ENCODE assay signal across 23 cellular contexts in the genomic region with DNA sequence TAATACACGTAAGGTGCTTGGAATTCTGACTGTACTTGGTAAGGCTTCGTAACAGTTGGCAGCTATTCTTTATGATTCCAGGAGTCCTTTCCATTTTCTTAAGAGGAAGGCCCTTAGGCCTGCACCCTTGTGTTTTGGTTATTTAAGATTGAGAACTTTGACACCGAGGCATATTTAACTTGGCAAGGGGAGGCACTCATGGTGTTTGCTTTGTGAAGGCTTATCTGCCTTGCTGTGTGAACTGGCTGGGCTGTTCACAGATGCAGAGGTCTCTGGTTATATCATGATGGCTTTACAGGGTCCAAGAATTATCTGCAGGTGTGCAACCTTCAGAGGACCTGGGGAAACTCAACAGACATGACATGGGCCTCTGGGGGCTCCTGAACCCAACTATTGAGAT. TPM values are rescaled to one million over a fixed set of nuclear protein-coding genes. Genes with fewer than 3 reads are reported as not detected.
DNase-seq lines count a peak whose midpoint lies in the region; ATAC-seq, FAIRE-seq and TF ChIP-seq lines count a peak whose summit lies in the region.
"Had no signal": no experiment of that assay in that cellular context is flagged by ENCODE, and none has a peak within 500 bp of the region (broad histone marks: within the 10 kb centered on the region; RNA-seq: fewer than 3 reads in every experiment).

No MANE protein-coding gene starts in this region.

- ATAC-seq in HepG2 (no peak), upper lobe of right lung (peak; percentile 89), T-cell (replicated peaks in 1 of 4) (no peak)

- peaks cover 0 to 3% of the 10 kb centered on the region in 2 donors for H3K27me3 Mint-ChIP-seq in T-cell
- H3K27me3 Mint-ChIP-seq in H9 (ENCODE audit: low read depth) = no peaks in the 10 kb centered on the region; the same call in none of the 2 replicates

- H3T11ph ChIP-seq in H9 (ENCODE audit: low read length) = no peak overlapping the region

- H2BK20ac ChIP-seq in H9 (ENCODE audit: low read depth, low read length, poor library complexity, severe bottlenecking) = no peak overlapping the region

- no peak overlapping the region for H3K4me2 ChIP-seq in HepG2 (ENCODE audit: low read depth, low read length)
- no peak overlapping the region for H3K4me2 ChIP-seq in smooth muscle cell
- no peak overlapping the region for H3K4me2 ChIP-seq in H9 (ENCODE audit: insufficient read depth, insufficient read length, low read length)
- H3K4me2 ChIP-seq: BLaER1 had no signal

- no peaks in the 10 kb centered on the region for H3F3A ChIP-seq in smooth muscle cell (ENCODE audit: low read depth)

- no peak overlapping the region for H2BK5ac ChIP-seq in H9 (ENCODE audit: insufficient read length, low read length)

- in situ Hi-C loops in HepG2 (cut with HindIII; ENCODE audit: extremely low pct_ligation_motif_present, low pct_unique_long_range_greater_than_20kb) = no loop called here

- H3K4me1 ChIP-seq in HepG2 (ENCODE audit: insufficient read depth, low read length) (no peaks in the 10 kb centered on the region), mucosa of rectum (ENCODE audit: control insufficient read depth in 2 of 2, insufficient read depth in 2 of 2, low read length in 2 of 2) (peaks cover 10 to 21% of the 10 kb centered on the region in 2 donors), upper lobe of right lung (no peaks in the 10 kb centered on the region), smooth muscle cell (ENCODE audit: low read depth) (no peaks in the 10 kb centered on the region), H9 (ENCODE audit: insufficient read depth, low read length) (no peaks in the 10 kb centered on the region)
- H3K4me1 ChIP-seq: BLaER1 had no signal

- no peak for TF ChIP-seq POLR2A in HepG2 (IDR thresholded peaks at IDR 0.05; ENCODE audit: insufficient read depth in 1 of 2, low read depth in 2 of 2, low read length in 2 of 2)

- H3K4me3 ChIP-seq in HepG2 (replicated peaks in 1 of 3; ENCODE audit: insufficient read depth in 1 of 3, low read depth in 2 of 3, low read length in 3 of 3) = no peak overlapping the region
- no peak overlapping the region for H3K4me3 ChIP-seq in mucosa of rectum (ENCODE audit: low read length in 2 of 2)
- H3K4me3 ChIP-seq in upper lobe of right lung = no peak overlapping the region
- H3K4me3 ChIP-seq in smooth muscle cell = no peak overlapping the region
- H3K4me3 ChIP-seq: BLaER1 had no signal

- H3K14ac ChIP-seq in H9 (ENCODE audit: insufficient read depth, low read length) = no peak overlapping the region

- H4K20me1 ChIP-seq in HepG2 (ENCODE audit: insufficient read depth, low read length) = no peaks in the 10 kb centered on the region
- no peaks in the 10 kb centered on the region for H4K20me1 ChIP-seq in smooth muscle cell (ENCODE audit: low read depth)
- no peaks in the 10 kb centered on the region for H4K20me1 ChIP-seq in H9 (ENCODE audit: control insufficient read depth, insufficient read depth, insufficient read length)
- H4K20me1 ChIP-seq: BLaER1 had no signal

- H2BK15ac ChIP-seq in H9 (ENCODE audit: low read depth, low read length) = no peak overlapping the region

- H3K18ac ChIP-seq in H9 (ENCODE audit: insufficient read length, low read depth, low read length) = no peak overlapping the region

- H3K4ac ChIP-seq in H9 (ENCODE audit: low read depth, low read length) = no peak overlapping the region

- H3K56ac ChIP-seq in H9 (ENCODE audit: insufficient read length, low read depth, low read length) = no peak overlapping the region

- no peak for TF ChIP-seq RAD21 in HepG2 (CRISPR knock-in tag; IDR thresholded peaks at IDR 0.05)

- WGBS in HepG2 (ENCODE audit: low lambda C conversion rate) = 1% methylated on average over 3 of the region's 3 CpGs
- WGBS in smooth muscle cell (ENCODE audit: low lambda C conversion rate) = 92% methylated on average over 3 of the region's 3 CpGs
- no CpG with 5 or more reads among the region's 3 CpGs for WGBS in H9 (ENCODE audit: extremely low coverage, insufficient read length, low lambda C conversion rate)

- intact Hi-C loops in HepG2 (cut with micrococcal nuclease; ENCODE audit: unreplicated experiment) = no loop called here
- intact Hi-C loops in upper lobe of right lung (cut with DNase I) = no loop called here

- peaks cover 2 to 24% of the 10 kb centered on the region in 2 experiments; a peak in 2 of 5 replicates for H3K27me3 ChIP-seq in HepG2 (ENCODE audit: control insufficient read depth in 1 of 2, insufficient read depth in 2 of 2, low read length in 2 of 2)
- H3K27me3 ChIP-seq in mucosa of rectum (ENCODE audit: control insufficient read depth in 2 of 2, insufficient read depth in 2 of 2, low read length in 2 of 2) = no peaks in the 10 kb centered on the region
- no peaks in the 10 kb centered on the region for H3K27me3 ChIP-seq in upper lobe of right lung
- no peaks in the 10 kb centered on the region for H3K27me3 ChIP-seq in smooth muscle cell (ENCODE audit: low read depth)
- no peaks in the 10 kb centered on the region for H3K27me3 ChIP-seq in H9 (ENCODE audit: insufficient read depth, low read length)
- H3K27me3 ChIP-seq: BLaER1 had no signal

- no peak overlapping the region for H2AK5ac ChIP-seq in H9 (ENCODE audit: insufficient read length, low read length)

- H4K91ac ChIP-seq in H9 (ENCODE audit: insufficient read length, low read depth, low read length) = no peak overlapping the region

- FAIRE-seq in HepG2 (lab: Jason Lieb, UNC) = no peak
- FAIRE-seq: A204.1, D721Med, GM19239, H54, HTR-8/SVneo had no signal

- DNase-seq in LoVo (ENCODE audit: low spot score) (peak; percentile 5), HepG2 (ENCODE audit: low spot score) (no peak), upper lobe of right lung (no peak), T-cell (no peak), smooth muscle cell (lab: John Stamatoyannopoulos, UW; ENCODE audit: unreplicated experiment) (no peak), H9 (no peak)
- DNase-seq: CD4-positive, alpha-beta T cell; KBM-7; MM.1S; NCI-H2029; NCI-H446 treated with DMSO at 0.1 percent for 48 hours; NCI-H526; Right ventricle myocardium superior; RPMI8226 had no signal

- no peak overlapping the region for H2AFZ ChIP-seq in HepG2 (ENCODE audit: low read length)
- no peak overlapping the region for H2AFZ ChIP-seq in smooth muscle cell (ENCODE audit: low read depth)
- H2AFZ ChIP-seq in H9 (ENCODE audit: low read length) = no peak overlapping the region

- no peak overlapping the region for H3K27ac ChIP-seq in HepG2 (ENCODE audit: extremely low read length, insufficient read depth, low read length)
- H3K27ac ChIP-seq in mucosa of rectum (ENCODE audit: low read depth in 2 of 2, low read length in 2 of 2) = peak overlapping the region; percentile 40 to 79
- no peak overlapping the region for H3K27ac ChIP-seq in upper lobe of right lung
- H3K27ac ChIP-seq in smooth muscle cell (ENCODE audit: low read depth) = no peak overlapping the region
- no peak overlapping the region for H3K27ac ChIP-seq in H9 (ENCODE audit: insufficient read length, low read depth, low read length)
- H3K27ac ChIP-seq: BLaER1 had no signal

- H4K8ac ChIP-seq in H9 (replicated peaks; ENCODE audit: insufficient read length, low read depth, low read length) = no peak overlapping the region

- no peak overlapping the region for H2BK120ac ChIP-seq in H9 (ENCODE audit: low read depth, low read length, poor library complexity, severe bottlenecking)

- no peak overlapping the region for H4K5ac ChIP-seq in H9 (ENCODE audit: insufficient read length, low read depth, low read length)

- H3K4me3 Mint-ChIP-seq in T-cell (no peak overlapping the region), H9 (no peak overlapping the region)
- H3K4me3 Mint-ChIP-seq: CD4-positive, alpha-beta T cell had no signal

- H3K79me1 ChIP-seq in H9 (ENCODE audit: insufficient read depth, low read depth, low read length, poor library complexity, severe bottlenecking) = no peaks in the 10 kb centered on the region

- H3K9me3 ChIP-seq in HepG2 (ENCODE audit: low read length) = no peaks in the 10 kb centered on the region
- no peaks in the 10 kb centered on the region for H3K9me3 ChIP-seq in mucosa of rectum (ENCODE audit: control insufficient read depth in 2 of 2, low read length in 2 of 2)
- no peaks in the 10 kb centered on the region for H3K9me3 ChIP-seq in upper lobe of right lung
- no peaks in the 10 kb centered on the region for H3K9me3 ChIP-seq in smooth muscle cell (replicated peaks; ENCODE audit: low read depth)
- no peaks in the 10 kb centered on the region for H3K9me3 ChIP-seq in H9 (ENCODE audit: control insufficient read depth, low read depth, low read length)
- H3K9me3 ChIP-seq: BLaER1 had no signal

- CTCF ChIA-PET in HepG2 (lab: Yijun Ruan, JAX; ENCODE audit: low intra/inter-chr PET ratio, low total read pairs) = no interaction called here
- CTCF ChIA-PET in T-cell (lab: Charles Lee) = no interaction called here

- no TSS peak for BruUV-seq in HepG2 (replicated peaks; lab: Mats Ljungman, UMichigan)

- H3K4me1 Mint-ChIP-seq in T-cell (no peaks in the 10 kb centered on the region), H9 (no peaks in the 10 kb centered on the region)

- POLR2A ChIA-PET in HepG2 (lab: Yijun Ruan, JAX) (no interaction called here), T-cell (lab: Charles Lee) (no interaction called here)

- H3K79me2 ChIP-seq in HepG2 (ENCODE audit: insufficient read depth, low read length) (no peaks in the 10 kb centered on the region), smooth muscle cell (ENCODE audit: low read depth) (no peaks in the 10 kb centered on the region), H9 (ENCODE audit: insufficient read depth, low read length) (no peaks in the 10 kb centered on the region)

- TF ChIP-seq CTCF in HepG2 (CRISPR knock-in tag; IDR thresholded peaks at IDR 0.05) (no peak), upper lobe of right lung (IDR thresholded peaks at IDR 0.05) (no peak), smooth muscle cell (IDR thresholded peaks at IDR 0.05; ENCODE audit: borderline replicate concordance, insufficient read depth, poor library complexity, severe bottlenecking) (no peak), H9 (conservative IDR thresholded peaks at IDR 0.05) (no peak)

- H3K23ac ChIP-seq in H9 (ENCODE audit: insufficient read length, low read depth, low read length) = no peak overlapping the region

- H3K36me3 Mint-ChIP-seq in T-cell = no peaks in the 10 kb centered on the region
- H3K36me3 Mint-ChIP-seq in H9 (ENCODE audit: insufficient read depth in 1 of 3, low read depth in 3 of 3) = no peaks in the 10 kb centered on the region

- no peak overlapping the region for H2BK12ac ChIP-seq in H9 (ENCODE audit: insufficient read length, low read depth, low read length)

- H3K27ac Mint-ChIP-seq in T-cell (no peak overlapping the region), H9 (no peak overlapping the region)
- H3K27ac Mint-ChIP-seq: CD4-positive, alpha-beta T cell had no signal

- H3K23me2 ChIP-seq in H9 (ENCODE audit: insufficient read length, low read depth, low read length, poor library complexity, severe bottlenecking) = no peaks in the 10 kb centered on the region

- H3K36me3 ChIP-seq in HepG2 (replicated peaks in 1 of 2; ENCODE audit: control insufficient read depth in 1 of 2, insufficient read depth in 2 of 2, low read length in 2 of 2) (no peaks in the 10 kb centered on the region), mucosa of rectum (ENCODE audit: control insufficient read depth in 2 of 2, insufficient read depth in 2 of 2, low read length in 2 of 2) (no peaks in the 10 kb centered on the region), upper lobe of right lung (no peaks in the 10 kb centered on the region), smooth muscle cell (ENCODE audit: low read depth) (no peaks in the 10 kb centered on the region)
- H3K36me3 ChIP-seq: BLaER1 had no signal

- H3K9me3 Mint-ChIP-seq in T-cell (peaks cover 0 to 6% (median 0%) of the 10 kb centered on the region in 3 donors), H9 (no peaks in the 10 kb centered on the region; a peak in 1 of 5 replicates)
- H3K9me3 Mint-ChIP-seq: CD4-positive, alpha-beta T cell had no signal

- TF ChIP-seq EP300 in HepG2 (IDR thresholded peaks at IDR 0.05; ENCODE audit: low read depth in 2 of 2, low read length in 2 of 2) (no peak), HepG2 (CRISPR knock-in tag; IDR thresholded peaks at IDR 0.05; ENCODE audit: borderline replicate concordance) (no peak)

- no peak overlapping the region for H3K9ac ChIP-seq in HepG2 (ENCODE audit: insufficient read depth, low read depth, low read length)
- no peak overlapping the region for H3K9ac ChIP-seq in mucosa of rectum (ENCODE audit: low read depth in 1 of 2, low read length in 2 of 2)
- no peak overlapping the region for H3K9ac ChIP-seq in smooth muscle cell (ENCODE audit: low read depth)
- H3K9ac ChIP-seq in H9 (ENCODE audit: extremely low read depth, insufficient read length, low read length) = no peak overlapping the region
- H3K9ac ChIP-seq: BLaER1 had no signal

RNA-seq across cellular contexts. Expression of gene PNLIPRP1, which starts 0.8 kb away (rescaled TPM):
- not detected in 2 replicates for total RNA-seq in HepG2 (2016; rRNA removed; fragmentation: Illumina TruSeq; extraction: Trizol)
- not detected in 2 replicates for total RNA-seq in HepG2 (2016; cell fraction: cytosol; rRNA removed; fragmentation: Illumina TruSeq; extraction: Trizol; ENCODE audit: low read depth)
- not detected in 2 replicates for total RNA-seq in HepG2 (2016; cell fraction: insoluble cytoplasmic fraction; rRNA removed; fragmentation: Illumina TruSeq; extraction: Trizol)
- not detected in 2 replicates for total RNA-seq in HepG2 (2016; cell fraction: membrane; rRNA removed; fragmentation: Illumina TruSeq; extraction: Trizol)
- total RNA-seq in HepG2 (2016; cell fraction: nucleus; rRNA removed; fragmentation: Illumina TruSeq; extraction: Trizol) = not detected in 2 replicates
- not detected in 2 replicates for polyA plus RNA-seq in HepG2 (2011; rRNA removed)
- polyA plus RNA-seq in HepG2 (2011; cell fraction: cytosol; rRNA removed) = not detected in 2 replicates
- polyA plus RNA-seq in HepG2 (2011; cell fraction: nucleus; rRNA removed) = not detected in 2 replicates
- not detected in 2 replicates for polyA plus RNA-seq in HepG2 (2012)
- polyA plus RNA-seq in HepG2 (2016; cell fraction: cytosol; fragmentation: Illumina TruSeq; extraction: Trizol; ENCODE audit: low read depth) = not detected in 2 replicates
- not detected in 2 replicates for polyA plus RNA-seq in HepG2 (2016; cell fraction: insoluble cytoplasmic fraction; fragmentation: Illumina TruSeq; extraction: Trizol; ENCODE audit: low read depth)
- polyA plus RNA-seq in HepG2 (2016; cell fraction: membrane; fragmentation: Illumina TruSeq; extraction: Trizol; ENCODE audit: low read depth) = not detected in 2 replicates
- not detected in 2 replicates for polyA plus RNA-seq in HepG2 (2016; cell fraction: nucleus; fragmentation: Illumina TruSeq; extraction: Trizol; ENCODE audit: insufficient read depth, low read depth)
- not detected in 2 replicates for polyA minus RNA-seq in HepG2 (2011; rRNA and poly(A)+ RNA removed; ENCODE audit: low replicate concordance)
- polyA minus RNA-seq in HepG2 (2011; cell fraction: cytosol; rRNA and poly(A)+ RNA removed) = not detected in 2 replicates
- polyA minus RNA-seq in HepG2 (2011; cell fraction: nucleus; rRNA and poly(A)+ RNA removed) = not detected in 2 replicates
- not detected for total RNA-seq in upper lobe of right lung
- 1 to 10 TPM in 3 of 5 donors, not detected in 2; 1.4 to 2.1 (median 2.0) TPM for total RNA-seq in T-cell
- not detected in 2 replicates for total RNA-seq in smooth muscle cell
- not detected in 2 replicates for polyA plus RNA-seq in smooth muscle cell
- not detected in 2 replicates for total RNA-seq in H9 (2021)
- total RNA-seq: CD4-positive, alpha-beta T cell; LHCN-M2; Right ventricle myocardium superior had no signal
- polyA plus RNA-seq: AG04450 had no signal

RNA-seq across cellular contexts. Expression of gene PNLIPRP2, which starts 30.8 kb away (rescaled TPM):
- total RNA-seq in HepG2 (2016; rRNA removed; fragmentation: Illumina TruSeq; extraction: Trizol) = 0.95 and 0.97 TPM in 2 replicates
- total RNA-seq in HepG2 (2016; cell fraction: cytosol; rRNA removed; fragmentation: Illumina TruSeq; extraction: Trizol; ENCODE audit: low read depth) = 0.35 and 0.71 TPM in 2 replicates
- 0.59 and 1.6 TPM in 2 replicates for total RNA-seq in HepG2 (2016; cell fraction: insoluble cytoplasmic fraction; rRNA removed; fragmentation: Illumina TruSeq; extraction: Trizol)
- total RNA-seq in HepG2 (2016; cell fraction: membrane; rRNA removed; fragmentation: Illumina TruSeq; extraction: Trizol) = 0.52 and 0.77 TPM in 2 replicates
- total RNA-seq in HepG2 (2016; cell fraction: nucleus; rRNA removed; fragmentation: Illumina TruSeq; extraction: Trizol) = 1.3 TPM in 2 replicates
- 0.21 and 0.56 TPM in 2 replicates for polyA plus RNA-seq in HepG2 (2011; rRNA removed)
- 0.26 and 0.30 TPM in 2 replicates for polyA plus RNA-seq in HepG2 (2011; cell fraction: cytosol; rRNA removed)
- 0.18 and 0.59 TPM in 2 replicates for polyA plus RNA-seq in HepG2 (2011; cell fraction: nucleus; rRNA removed)
- polyA plus RNA-seq in HepG2 (2012) = 0.48 and 0.52 TPM in 2 replicates
- 0.20 and 0.25 TPM in 2 replicates for polyA plus RNA-seq in HepG2 (2016; cell fraction: cytosol; fragmentation: Illumina TruSeq; extraction: Trizol; ENCODE audit: low read depth)
- 0.44 and 0.72 TPM in 2 replicates for polyA plus RNA-seq in HepG2 (2016; cell fraction: insoluble cytoplasmic fraction; fragmentation: Illumina TruSeq; extraction: Trizol; ENCODE audit: low read depth)
- polyA plus RNA-seq in HepG2 (2016; cell fraction: membrane; fragmentation: Illumina TruSeq; extraction: Trizol; ENCODE audit: low read depth) = 0.37 and 0.50 TPM in 2 replicates
- polyA plus RNA-seq in HepG2 (2016; cell fraction: nucleus; fragmentation: Illumina TruSeq; extraction: Trizol; ENCODE audit: insufficient read depth, low read depth) = 1.3 and 2.4 TPM in 2 replicates
- 0.40 TPM in 1 of 2 replicates, not detected in the other for polyA minus RNA-seq in HepG2 (2011; rRNA and poly(A)+ RNA removed; ENCODE audit: low replicate concordance)
- polyA minus RNA-seq in HepG2 (2011; cell fraction: cytosol; rRNA and poly(A)+ RNA removed) = not detected in 2 replicates
- polyA minus RNA-seq in HepG2 (2011; cell fraction: nucleus; rRNA and poly(A)+ RNA removed) = 0.37 TPM in 1 of 2 replicates, not detected in the other
- total RNA-seq in upper lobe of right lung = not detected
- total RNA-seq in T-cell = under 1 TPM in 3 of 5 donors, not detected in 2; 0.82 to 0.96 (median 0.89) TPM
- not detected in 2 replicates for total RNA-seq in smooth muscle cell
- not detected in 2 replicates for polyA plus RNA-seq in smooth muscle cell
- total RNA-seq in H9 (2021) = 0.24 and 0.26 TPM in 2 replicates
- total RNA-seq: CD4-positive, alpha-beta T cell; LHCN-M2; Right ventricle myocardium superior had no signal
- polyA plus RNA-seq: AG04450 had no signal

RNA-seq across cellular contexts. Expression of gene PNLIP, which starts 44.2 kb away (rescaled TPM):
- total RNA-seq in HepG2 (2016; rRNA removed; fragmentation: Illumina TruSeq; extraction: Trizol) (not detected in 2 replicates), upper lobe of right lung (not detected), T-cell (1 to 10 TPM in 3 of 5 donors, not detected in 2; 2.3 to 3.1 (median 2.6) TPM), smooth muscle cell (not detected in 2 replicates), H9 (2021) (not detected in 2 replicates)
- total RNA-seq in HepG2 (2016; cell fraction: cytosol; rRNA removed; fragmentation: Illumina TruSeq; extraction: Trizol; ENCODE audit: low read depth) = not detected in 2 replicates
- not detected in 2 replicates for total RNA-seq in HepG2 (2016; cell fraction: insoluble cytoplasmic fraction; rRNA removed; fragmentation: Illumina TruSeq; extraction: Trizol)
- total RNA-seq in HepG2 (2016; cell fraction: membrane; rRNA removed; fragmentation: Illumina TruSeq; extraction: Trizol) = not detected in 2 replicates
- total RNA-seq in HepG2 (2016; cell fraction: nucleus; rRNA removed; fragmentation: Illumina TruSeq; extraction: Trizol) = not detected in 2 replicates
- polyA plus RNA-seq in HepG2 (2011; rRNA removed) (not detected in 2 replicates), smooth muscle cell (not detected in 2 replicates)
- not detected in 2 replicates for polyA plus RNA-seq in HepG2 (2011; cell fraction: cytosol; rRNA removed)
- polyA plus RNA-seq in HepG2 (2011; cell fraction: nucleus; rRNA removed) = not detected in 2 replicates
- not detected in 2 replicates for polyA plus RNA-seq in HepG2 (2012)
- not detected in 2 replicates for polyA plus RNA-seq in HepG2 (2016; cell fraction: cytosol; fragmentation: Illumina TruSeq; extraction: Trizol; ENCODE audit: low read depth)
- not detected in 2 replicates for polyA plus RNA-seq in HepG2 (2016; cell fraction: insoluble cytoplasmic fraction; fragmentation: Illumina TruSeq; extraction: Trizol; ENCODE audit: low read depth)
- polyA plus RNA-seq in HepG2 (2016; cell fraction: membrane; fragmentation: Illumina TruSeq; extraction: Trizol; ENCODE audit: low read depth) = not detected in 2 replicates
- polyA plus RNA-seq in HepG2 (2016; cell fraction: nucleus; fragmentation: Illumina TruSeq; extraction: Trizol; ENCODE audit: insufficient read depth, low read depth) = not detected in 2 replicates
- not detected in 2 replicates for polyA minus RNA-seq in HepG2 (2011; rRNA and poly(A)+ RNA removed; ENCODE audit: low replicate concordance)
- polyA minus RNA-seq in HepG2 (2011; cell fraction: cytosol; rRNA and poly(A)+ RNA removed) = not detected in 2 replicates
- polyA minus RNA-seq in HepG2 (2011; cell fraction: nucleus; rRNA and poly(A)+ RNA removed) = not detected in 2 replicates
- total RNA-seq: CD4-positive, alpha-beta T cell; Right ventricle myocardium superior had no signal
- polyA plus RNA-seq: AG04450 had no signal

Comparison
In these comparisons a context has a peak if more than half of its experiments do, and no peak if none do; other contexts are left out.
1. H3K27ac ChIP-seq: peak in mucosa of rectum (2 of 2); none in HepG2 (single experiment), upper lobe of right lung (single experiment), smooth muscle cell (single experiment) and H9 (single experiment).